Comparison of ENCODE assay signal across 20 cellular contexts in the genomic region with DNA sequence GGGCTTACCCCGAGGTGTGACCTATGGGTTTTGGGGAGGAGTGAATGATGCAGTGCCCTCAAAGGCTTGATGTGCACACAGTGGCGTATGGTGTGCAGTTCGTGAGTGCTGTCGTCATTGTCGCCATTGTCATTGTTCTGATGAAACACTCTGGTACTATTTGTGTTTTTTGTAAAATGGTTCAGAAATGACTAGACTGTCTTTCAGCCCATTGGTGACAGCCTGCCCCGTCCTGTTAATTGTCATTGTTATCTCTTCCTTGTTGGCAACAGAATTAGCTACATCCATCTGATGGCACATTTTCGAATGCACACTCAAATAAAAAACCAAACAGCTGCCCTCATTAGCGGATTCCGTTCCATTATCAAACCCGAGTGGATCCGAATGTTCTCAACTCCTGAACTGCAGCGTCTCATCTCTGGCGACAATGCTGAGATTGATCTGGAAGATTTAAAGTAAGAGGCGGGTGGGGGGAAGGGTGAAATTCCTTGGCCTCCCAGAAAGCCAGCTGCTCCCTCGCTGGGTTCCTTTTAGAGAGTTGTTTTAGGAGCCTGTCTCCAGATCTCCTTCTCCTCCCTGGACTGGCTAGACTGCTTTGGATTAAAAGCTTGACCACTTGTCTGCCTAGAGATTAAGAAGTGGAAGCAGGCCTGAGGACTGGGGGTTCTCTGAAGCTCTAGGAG.
DNase-seq lines count a peak whose midpoint lies in the region; ATAC-seq and FAIRE-seq lines count a peak whose summit lies in the region.
"Had no signal": no experiment of that assay in that cellular context is flagged by ENCODE, and none has a peak within 500 bp of the region (broad histone marks: within the 10 kb centered on the region; RNA-seq: fewer than 3 reads in every experiment).

No MANE protein-coding gene starts in this region.

- DNase-seq in NCI-H1694 (lab: John Stamatoyannopoulos, UW) (peak; percentile 46), retina (peak; percentile 82), T-helper 1 cell (no peak)
- DNase-seq: activated CD8-positive, alpha-beta memory T cell treated with anti-CD3 and anti-CD28 coated beads for 24 hours; activated effector memory CD4-positive, alpha-beta T cell treated with Interleukin-2 at 50 U/mL for 16 hours; amniotic stem cell; DMS153; GM23248; kidney glomerular epithelial cell; naive thymus-derived CD4-positive, alpha-beta T cell; NCI-H146; NCI-H510A treated with DMSO at 0.1 percent for 48 hours; stimulated activated CD4-positive, alpha-beta T cell treated with anti-CD3 and anti-CD28 coated beads, Interleukin-2, amount 100 ng/mL, for 24 hours had no signal

- H3K27ac ChIP-seq in angular gyrus (ENCODE audit: low read depth, low read length): peak overlapping the region; percentile 91
- H3K27ac ChIP-seq: BLaER1 treated with 17β-estradiol and CSF1 and Interleukin-3, amounts not matched to agents 10 nM and 100 nM; epithelial cell of prostate; GM23248 had no signal

- ATAC-seq in HG03280 (IDR thresholded peaks at IDR 0.05; ENCODE audit: unreplicated experiment) (no peak), GM19463 (IDR thresholded peaks at IDR 0.05; ENCODE audit: unreplicated experiment) (no peak)
- ATAC-seq: naive thymus-derived CD4-positive, alpha-beta T cell had no signal

- FAIRE-seq in islet of Langerhans (lab: Jason Lieb, UNC): peak; percentile 61
- FAIRE-seq: colon had no signal

Comparison
In these comparisons a context has a peak if more than half of its experiments do, and no peak if none do; other contexts are left out.
1. DNase-seq: peak in NCI-H1694 (single experiment) and retina (single experiment); none in T-helper 1 cell (0 of 5).